30 cellular contexts compared by ENCODE assay signal in the genomic region with DNA sequence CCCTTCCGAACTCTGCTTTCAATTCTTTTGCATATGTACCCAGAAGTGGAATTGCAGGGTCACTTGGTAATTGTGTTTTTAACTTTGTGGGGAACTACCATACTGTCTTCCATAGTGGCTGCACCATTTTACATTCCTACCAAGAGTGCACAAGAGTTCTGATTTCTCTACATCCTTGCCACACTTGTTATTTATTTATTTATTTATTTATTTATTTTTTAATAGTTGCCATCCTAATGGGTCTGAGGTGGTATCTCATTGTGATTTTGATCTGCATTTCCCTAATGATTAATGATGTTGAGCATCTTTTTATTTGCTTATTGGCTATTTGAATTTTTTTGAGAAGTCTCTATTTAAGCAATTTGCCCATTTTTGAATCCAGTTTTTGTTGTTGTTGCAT.
"Had no signal": no experiment of that assay in that cellular context is flagged by ENCODE, and none has a peak within 500 bp of the region (broad histone marks: within the 10 kb centered on the region; RNA-seq: fewer than 3 reads in every experiment).

No MANE protein-coding gene starts in this region.

- H3K36me3 ChIP-seq: adrenal gland, ascending aorta, brain microvascular endothelial cell, breast epithelium, cardiac muscle cell had no signal

- H3K4me3 ChIP-seq: adrenal gland, ascending aorta, body of pancreas, breast epithelium, cardiac muscle cell had no signal

- DNase-seq: activated effector memory CD4-positive, alpha-beta T cell treated with anti-CD3 and anti-CD28 coated beads, Interleukin-2, amount 50 U/mL, for 16 hours; activated effector memory CD4-positive, alpha-beta T cell treated with Interleukin-2 at 50 U/mL for 16 hours; activated gamma-delta T cell; activated gamma-delta T cell treated with Interleukin-2 at 50 U/mL for 16 hours; activated naive CD4-positive, alpha-beta T cell; activated naive CD4-positive, alpha-beta T cell treated with anti-CD3 and anti-CD28 coated beads for 36 hours; activated naive CD4-positive, alpha-beta T cell treated with anti-CD3 and anti-CD28 coated beads, Interleukin-2, amount 10 ng/mL, durations not matched to agents 7 days and 5 days; activated naive CD4-positive, alpha-beta T cell treated with anti-CD3 and anti-CD28 coated beads, Interleukin-2, amount 50 U/mL, for 16 hours; activated naive CD4-positive, alpha-beta T cell treated with Interleukin-2 at 50 U/mL for 16 hours; activated naive CD8-positive, alpha-beta T cell treated with anti-CD3 and anti-CD28 coated beads for 36 hours; activated naive CD8-positive, alpha-beta T cell treated with anti-CD3 and anti-CD28 coated beads, Interleukin-2, amount 10 ng/mL, durations not matched to agents 7 days and 5 days; activated naive CD8-positive, alpha-beta T cell treated with anti-CD3 and anti-CD28 coated beads, Interleukin-2, amount 50 U/mL, for 24 hours; activated T-cell treated with anti-CD3 and anti-CD28 coated beads, Interleukin-2, amount 50 U/mL, for 4 hours; activated T-cell treated with anti-CD3 and anti-CD28 coated beads, Interleukin-2, amount 50 U/mL, for 48 hours; activated T-cell treated with anti-CD3 and anti-CD28 coated beads, Interleukin-2, amount 50 U/mL, for 72 hours; adrenal gland; amniotic stem cell; amygdala; anterior cingulate cortex; aorta; body of pancreas; brain microvascular endothelial cell; caudate nucleus; central memory CD4-positive, alpha-beta T cell; cerebellar nuclear complex had no signal

- H3K9me3 ChIP-seq: body of pancreas had no signal

- H3K27me3 ChIP-seq: adrenal gland, ascending aorta, body of pancreas, brain microvascular endothelial cell, breast epithelium, cardiac muscle cell had no signal

- ATAC-seq: activated naive CD4-positive, alpha-beta T cell treated with anti-CD3 and anti-CD28 coated beads, Interleukin-2, amount 50 U/mL, for 72 hours; activated naive CD8-positive, alpha-beta T cell treated with anti-CD3 and anti-CD28 coated beads, Interleukin-2, amount 50 U/mL, for 24 hours; activated T-cell treated with anti-CD3 and anti-CD28 coated beads, Interleukin-2, amount 50 U/mL, for 4 hours; activated T-cell treated with anti-CD3 and anti-CD28 coated beads, Interleukin-2, amount 50 U/mL, for 72 hours; activated T-helper 17 cell treated with anti-CD3 and anti-CD28 coated beads, Interleukin-2, amount 50 U/mL, for 72 hours; body of pancreas had no signal

- H3K27ac ChIP-seq: adrenal gland, ascending aorta, body of pancreas, brain microvascular endothelial cell, breast epithelium, cardiac muscle cell had no signal

- H3K4me1 ChIP-seq: adrenal gland, ascending aorta, breast epithelium had no signal
